Comparison of ENCODE assay signal across 27 cellular contexts in the genomic region with DNA sequence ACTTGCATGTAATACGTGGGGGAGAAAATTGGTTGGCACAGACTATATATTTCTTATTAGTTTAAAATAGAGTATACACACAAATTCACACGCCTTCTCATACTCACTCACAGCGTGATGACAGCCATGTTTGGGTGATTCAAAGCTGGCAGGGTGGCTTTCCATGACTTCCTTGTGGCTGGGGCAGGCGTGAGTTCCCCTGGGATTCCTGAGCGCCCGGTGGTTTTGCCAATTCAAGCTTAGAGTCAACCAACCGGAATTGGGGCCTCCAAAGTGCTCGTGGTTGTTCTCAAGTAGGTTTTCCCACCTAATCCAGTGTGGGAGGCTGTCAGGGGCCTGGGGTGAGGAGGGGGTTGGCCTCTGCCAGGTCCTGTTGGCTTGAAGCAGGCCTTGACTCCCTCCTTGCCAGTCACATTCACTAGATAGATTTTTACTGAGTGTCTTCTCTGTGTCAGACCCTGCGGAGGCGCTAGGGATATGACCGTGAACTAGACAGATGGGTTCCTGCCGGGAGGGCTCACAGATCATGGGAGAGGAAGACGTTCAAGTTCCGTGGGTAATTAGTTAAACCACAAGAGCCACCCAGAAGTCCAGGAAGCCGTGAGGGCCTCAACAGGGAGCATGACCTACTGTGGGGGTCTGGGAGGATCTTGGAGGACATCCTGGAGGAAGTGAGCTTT. TPM values are rescaled to one million over a fixed set of nuclear protein-coding genes. Genes with fewer than 3 reads are reported as not detected.
DNase-seq lines count a peak whose midpoint lies in the region; ATAC-seq, FAIRE-seq and TF ChIP-seq lines count a peak whose summit lies in the region.
"Had no signal": no experiment of that assay in that cellular context is flagged by ENCODE, and none has a peak within 500 bp of the region (broad histone marks: within the 10 kb centered on the region; RNA-seq: fewer than 3 reads in every experiment).

No MANE protein-coding gene starts in this region.

- TF ChIP-seq EP300 in K562 (IDR thresholded peaks at IDR 0.05; ENCODE audit: low read length) (no peak), tibial nerve (IDR thresholded peaks at IDR 0.05) (no peak)

- H3K4me1 ChIP-seq in K562 (replicated peaks in 1 of 2; ENCODE audit: control insufficient read depth in 2 of 2, insufficient read depth in 2 of 2, low read length in 2 of 2) (no peaks in the 10 kb centered on the region; a peak in 1 of 5 replicates), spleen (peaks cover 0 to 14% (median 4%) of the 10 kb centered on the region in 6 donors), tibial nerve (peaks cover 0 to 36% (median 10%) of the 10 kb centered on the region in 4 donors)
- H3K4me1 ChIP-seq: breast epithelium had no signal

- intact Hi-C loops in K562 (cut with micrococcal nuclease) = no loop called here
- intact Hi-C loops in spleen (cut with DNase I; ENCODE audit: low total_unique reads) = no loop called here
- intact Hi-C loops in left ventricle myocardium superior (cut with micrococcal nuclease) = no loop called here

- no peak for TF ChIP-seq RAD21 in K562 (CRISPR knock-in tag; conservative IDR thresholded peaks at IDR 0.05 in 1 of 2, IDR thresholded peaks at IDR 0.05 in 1 of 2)

- H3K79me2 ChIP-seq in K562 (ENCODE audit: control insufficient read depth, insufficient read depth, low read length) = no peaks in the 10 kb centered on the region
- H3K79me2 ChIP-seq: parathyroid adenoma had no signal

- peak; percentile 44 for DNase-seq in NOMO-1 treated with dmso at 0.1 percent for 144 hours (lab: John Stamatoyannopoulos, UW; ENCODE audit: unreplicated experiment)
- no peak for DNase-seq in K562 (ENCODE audit: extremely low read depth in 1 of 4, low spot score in 3 of 4)
- DNase-seq in spleen = peak; percentile 59
- no peak for DNase-seq in SKM-1 treated with dmso at 0.1 percent for 144 hours (lab: John Stamatoyannopoulos, UW; ENCODE audit: unreplicated experiment)
- DNase-seq in left ventricle myocardium superior = no peak
- DNase-seq in tibial nerve (ENCODE audit: low spot score in 2 of 2) = no peak
- no peak for DNase-seq in cerebellar cortex (ENCODE audit: low spot score)
- DNase-seq: activated CD4-positive, alpha-beta T cell treated with anti-CD3 and anti-CD28 coated beads, Interleukin-2, amount 10 ng/mL, durations not matched to agents 7 days and 5 days; activated CD8-positive, alpha-beta memory T cell treated with anti-CD3 and anti-CD28 coated beads, Interleukin-2, amount 10 ng/mL, durations not matched to agents 7 days and 5 days; activated naive CD4-positive, alpha-beta T cell treated with anti-CD3 and anti-CD28 coated beads, Interleukin-2, amount 10 ng/mL, durations not matched to agents 7 days and 5 days; cortex of kidney; H9; heart right ventricle; mucosa of descending colon; NCI-H2029 treated with DMSO at 0.1 percent for 48 hours; NCI-H2227 treated with DMSO at 0.1 percent for 48 hours; NCI-H69; stimulated activated CD4-positive, alpha-beta T cell treated with anti-CD3 and anti-CD28 coated beads, Interleukin-4, amount 100 ng/mL, for 4 hours had no signal

- 16% methylated on average over 15 of the region's 15 CpGs for WGBS in K562 (ENCODE audit: insufficient coverage, low coverage, missing lambda C conversion rate)
- 33 to 47% (median 45%) methylated on average over 14 to 15 of the region's 15 CpGs for WGBS in spleen, 5 donors
- 79 to 84% methylated on average over 15 of the region's 15 CpGs for WGBS in tibial nerve, 2 donors

- H3K27me3 ChIP-seq in K562 (ENCODE audit: control insufficient read depth in 2 of 2, insufficient read depth in 2 of 2, low read length in 2 of 2) = peaks cover 49 to 77% of the 10 kb centered on the region in 2 experiments
- H3K27me3 ChIP-seq in spleen (replicated peaks in 1 of 7) = peaks cover 0 to 71% (median 0%) of the 10 kb centered on the region in 7 donors
- H3K27me3 ChIP-seq in tibial nerve = no peaks in the 10 kb centered on the region
- H3K27me3 ChIP-seq: vagina had no signal

- no peak overlapping the region for H3K9ac ChIP-seq in K562 (ENCODE audit: insufficient read depth in 1 of 2, low read depth in 2 of 2, low read length in 2 of 2)
- H3K9ac ChIP-seq: parathyroid adenoma had no signal

- H4K20me1 ChIP-seq in K562 (replicated peaks; ENCODE audit: control insufficient read depth, insufficient read depth, low read length) = no peaks in the 10 kb centered on the region; the same call in 1 of the 2 replicates

- no peaks in the 10 kb centered on the region for H3K9me3 ChIP-seq in K562 (replicated peaks; ENCODE audit: control insufficient read depth, insufficient read depth, low read depth, low read length)
- no peaks in the 10 kb centered on the region for H3K9me3 ChIP-seq in spleen
- H3K9me3 ChIP-seq in tibial nerve = no peaks in the 10 kb centered on the region
- H3K9me3 ChIP-seq: breast epithelium, heart right ventricle, mucosa of descending colon, vagina had no signal

- FAIRE-seq in K562 (lab: Jason Lieb, UNC) = no peak

- no peak for TF ChIP-seq CTCF in K562 (IDR thresholded peaks at IDR 0.05 in 2 of 3, conservative IDR thresholded peaks at IDR 0.05 in 1 of 3; ENCODE audit: insufficient read depth in 2 of 3, low read depth in 1 of 3, low read length in 3 of 3)
- no peak for TF ChIP-seq CTCF in spleen (IDR thresholded peaks at IDR 0.05 in 8 of 11, conservative IDR thresholded peaks at IDR 0.05 in 3 of 11)
- no peak for TF ChIP-seq CTCF in tibial nerve (IDR thresholded peaks at IDR 0.05)

- in situ Hi-C loops in K562 (cut with MboI) = no loop called here

- no peak overlapping the region for H3K4me3 ChIP-seq in K562
- H3K4me3 ChIP-seq in spleen = no peak overlapping the region
- H3K4me3 ChIP-seq in tibial nerve = no peak overlapping the region
- H3K4me3 ChIP-seq: breast epithelium, heart right ventricle, lung, mucosa of descending colon, vagina had no signal

- TF ChIP-seq POLR2A in K562 (conservative IDR thresholded peaks at IDR 0.05) (no peak), spleen (IDR thresholded peaks at IDR 0.05) (no peak), tibial nerve (IDR thresholded peaks at IDR 0.05) (no peak)

- H3K36me3 ChIP-seq in K562 (ENCODE audit: control insufficient read depth, insufficient read depth, low read length) = no peaks in the 10 kb centered on the region
- H3K36me3 ChIP-seq in spleen = no peaks in the 10 kb centered on the region
- H3K36me3 ChIP-seq in tibial nerve = no peaks in the 10 kb centered on the region
- H3K36me3 ChIP-seq: breast epithelium, heart right ventricle, vagina had no signal

- POLR2A ChIA-PET in K562 (lab: Yijun Ruan, JAX) = no interaction called here

- no peak overlapping the region for H3K27ac ChIP-seq in K562 (ENCODE audit: extremely low read depth, low read depth, low read length)
- no peak overlapping the region for H3K27ac ChIP-seq in spleen
- H3K27ac ChIP-seq in tibial nerve = no peak overlapping the region
- H3K27ac ChIP-seq: breast epithelium, heart right ventricle, parathyroid adenoma, vagina had no signal

- no peak overlapping the region for H2AFZ ChIP-seq in K562 (ENCODE audit: low read depth, low read length)
- H2AFZ ChIP-seq: parathyroid adenoma had no signal

- BruUV-seq in K562 (replicated peaks; lab: Mats Ljungman, UMichigan) = no TSS peak

- no peak overlapping the region for H3K4me2 ChIP-seq in K562 (ENCODE audit: insufficient read depth, low read length)

- CTCF ChIA-PET in K562 (lab: Yijun Ruan, JAX; ENCODE audit: low intra/inter-chr PET ratio) = no interaction called here

- H3K9me1 ChIP-seq in K562 (ENCODE audit: control insufficient read depth, insufficient read depth, low read length) = peaks cover 3% of the 10 kb centered on the region

- ATAC-seq in HG03432 (IDR thresholded peaks at IDR 0.05; ENCODE audit: unreplicated experiment) (peak; percentile 9), K562 (no peak), left ventricle myocardium superior (no peak)
- ATAC-seq: activated CD8-positive, alpha-beta memory T cell treated with anti-CD3 and anti-CD28 coated beads, Interleukin-2, amount 10 ng/mL, durations not matched to agents 7 days and 5 days; mucosa of descending colon; WTC11 had no signal

TF ChIP-seq in K562, 482 proteins besides CTCF, POLR2A, EP300 and RAD21:
- peak; percentile 46 for TF ChIP-seq ZFP36 (IDR thresholded peaks at IDR 0.05; ENCODE audit: low read depth, low read length, partially characterized antibody)
- TF ChIP-seq CSDE1 (IDR thresholded peaks at IDR 0.05) = no peak

RNA-seq across cellular contexts. Expression of a gene that starts 11.5 kb away (rescaled TPM):
- total RNA-seq in K562 (2011; cell fraction: chromatin; rRNA removed; ENCODE audit: low replicate concordance) = not detected in 2 replicates
- not detected in 2 replicates for total RNA-seq in K562 (2011; cell fraction: nucleolus; rRNA removed)
- not detected in 2 replicates for total RNA-seq in K562 (2011; cell fraction: nucleoplasm; rRNA removed)
- total RNA-seq in K562 (2014; rRNA removed) (not detected in 2 replicates), K562 (2014; rRNA removed; fragmentation: Illumina TruSeq; extraction: Trizol) (not detected in 2 replicates), K562 (2015; rRNA removed; fragmentation: Illumina TruSeq; extraction: Trizol) (not detected in 2 replicates), K562 (2021) (not detected in 2 replicates), spleen (1 to 10 TPM; 2.7 to 8.9 (median 4.7) TPM), left ventricle myocardium superior (7.6 TPM), tibial nerve (1 to 10 TPM; 5.7 to 7.2 (median 6.4) TPM)
- polyA plus RNA-seq in K562 (2011; rRNA removed) (not detected in 2 replicates), K562 (2014; fragmentation: Illumina TruSeq; extraction: Trizol) (not detected in 2 replicates), K562 (2014; fragmentation: Nextera tagmentation; extraction: Ambion mirVana) (not detected), K562 (2014; rRNA removed) (not detected in 2 replicates), spleen (1 to 10 TPM in 1 of 3 donors, under 1 TPM in 2; 0.80 to 1.6 (median 0.80) TPM)
- polyA plus RNA-seq in K562 (2011; cell fraction: cytosol; rRNA removed) = not detected in 2 replicates
- polyA plus RNA-seq in K562 (2011; cell fraction: nucleus; rRNA removed) = not detected in 2 replicates
- 0.01 TPM in 1 of 2 replicates, not detected in the other for polyA plus RNA-seq in K562 (2012)
- not detected in 2 replicates for polyA minus RNA-seq in K562 (2011; rRNA and poly(A)+ RNA removed)
- polyA minus RNA-seq in K562 (2011; cell fraction: cytosol; rRNA and poly(A)+ RNA removed) = not detected in 2 replicates
- polyA minus RNA-seq in K562 (2011; cell fraction: nucleus; rRNA and poly(A)+ RNA removed) = not detected in 2 replicates
- total RNA-seq: activated CD4-positive, alpha-beta T cell treated with anti-CD3 and anti-CD28 coated beads, Interleukin-2, amount 10 ng/mL, durations not matched to agents 7 days and 5 days; activated CD8-positive, alpha-beta memory T cell treated with anti-CD3 and anti-CD28 coated beads, Interleukin-2, amount 10 ng/mL, durations not matched to agents 7 days and 5 days; M059J had no signal
- polyA plus RNA-seq: CD14-positive monocyte, IgD-negative memory B cell had no signal

Comparison
In these comparisons a context has a peak if more than half of its experiments do, and no peak if none do; other contexts are left out.
1. DNase-seq: peak in NOMO-1 treated with dmso at 0.1 percent for 144 hours (single experiment) and spleen (single experiment); none in K562 (0 of 4), SKM-1 treated with dmso at 0.1 percent for 144 hours (single experiment), left ventricle myocardium superior (single experiment), tibial nerve (0 of 2) and cerebellar cortex (single experiment).